10 cellular contexts compared by ENCODE assay signal in genomic region chr10:71397340-71398212, GRCh38. TPM values are rescaled to one million over a fixed set of nuclear protein-coding genes. Genes with fewer than 3 reads are reported as not detected.
DNase-seq lines count a peak whose midpoint lies in the region; ATAC-seq, FAIRE-seq and TF ChIP-seq lines count a peak whose summit lies in the region.
"Had no signal": no experiment of that assay in that cellular context is flagged by ENCODE, and none has a peak within 500 bp of the region (broad histone marks: within the 10 kb centered on the region; RNA-seq: fewer than 3 reads in every experiment).

No MANE protein-coding gene starts in this region.

- H3K4me3 Mint-ChIP-seq in activated T-helper 2 cell treated with anti-CD3 and anti-CD28 coated beads, Interferon-gamma antibody, Interleukin-2, Interleukin-4, amounts not matched to agents 10 μg/mL and 5 μg/mL and 100 μg/mL, durations not matched to agents 14 hours and 24 hours and 36 hours (ENCODE audit: low read depth) = peak overlapping the region; percentile 5
- H3K4me3 Mint-ChIP-seq in stimulated activated naive B cell treated with anti-CD40 and anti-IgM and Interleukin-4, amounts not matched to agents 10 μg/mL and 1 μg/mL and 100 μg/mL, for 72 hours = peak overlapping the region; percentile 63 to 76

- no peak for FAIRE-seq in kidney (lab: Jason Lieb, UNC)
- FAIRE-seq: GM19239 had no signal

- no peak overlapping the region for H3K27ac ChIP-seq in kidney (ENCODE audit: low read depth in 2 of 2, low read length in 2 of 2)

- H3K36me3 ChIP-seq in kidney (ENCODE audit: control insufficient read depth in 1 of 2, insufficient read depth in 2 of 2, low read length in 2 of 2) = no peaks in the 10 kb centered on the region

- H3K9me3 Mint-ChIP-seq in activated T-helper 2 cell treated with anti-CD3 and anti-CD28 coated beads, Interferon-gamma antibody, Interleukin-2, Interleukin-4, amounts not matched to agents 10 μg/mL and 5 μg/mL and 100 μg/mL, durations not matched to agents 14 hours and 24 hours and 36 hours = no peaks in the 10 kb centered on the region
- H3K9me3 Mint-ChIP-seq in stimulated activated naive B cell treated with anti-CD40 and anti-IgM and Interleukin-4, amounts not matched to agents 10 μg/mL and 1 μg/mL and 100 μg/mL, for 72 hours = no peaks in the 10 kb centered on the region

- no peak overlapping the region for H3K27ac Mint-ChIP-seq in activated T-helper 2 cell treated with anti-CD3 and anti-CD28 coated beads, Interferon-gamma antibody, Interleukin-2, Interleukin-4, amounts not matched to agents 10 μg/mL and 5 μg/mL and 100 μg/mL, durations not matched to agents 14 hours and 24 hours and 36 hours
- no peak overlapping the region for H3K27ac Mint-ChIP-seq in stimulated activated naive B cell treated with anti-CD40 and anti-IgM and Interleukin-4, amounts not matched to agents 10 μg/mL and 1 μg/mL and 100 μg/mL, for 72 hours

- H3K27me3 Mint-ChIP-seq in activated T-helper 2 cell treated with anti-CD3 and anti-CD28 coated beads, Interferon-gamma antibody, Interleukin-2, Interleukin-4, amounts not matched to agents 10 μg/mL and 5 μg/mL and 100 μg/mL, durations not matched to agents 14 hours and 24 hours and 36 hours (ENCODE audit: low read depth) = peaks cover 54% of the 10 kb centered on the region
- H3K27me3 Mint-ChIP-seq in stimulated activated naive B cell treated with anti-CD40 and anti-IgM and Interleukin-4, amounts not matched to agents 10 μg/mL and 1 μg/mL and 100 μg/mL, for 72 hours = peaks cover 48 to 65% of the 10 kb centered on the region in 2 donors

- H3K9ac ChIP-seq in kidney (ENCODE audit: low read length in 2 of 2) = no peak overlapping the region

- H3K9me3 ChIP-seq in kidney (ENCODE audit: control insufficient read depth in 1 of 2, low read length in 2 of 2) = no peaks in the 10 kb centered on the region

- ATAC-seq in stimulated activated naive B cell treated with anti-CD40 and anti-IgM and Interleukin-4, amounts not matched to agents 10 μg/mL and 1 μg/mL and 100 μg/mL, for 72 hours (replicated peaks) = peak in 1 of 2 donors; percentile 15
- ATAC-seq in GM19463 (IDR thresholded peaks at IDR 0.05; ENCODE audit: unreplicated experiment) = no peak

- H3K4me3 ChIP-seq in kidney (ENCODE audit: low read length in 2 of 2) = peak overlapping the region in 1 of 2 donors; percentile 35

- peaks cover 0 to 6% of the 10 kb centered on the region in 2 donors for H3K4me1 ChIP-seq in kidney (ENCODE audit: control insufficient read depth in 1 of 2, insufficient read depth in 1 of 2, low read depth in 1 of 2, low read length in 2 of 2)

- no peaks in the 10 kb centered on the region for H3K36me3 Mint-ChIP-seq in activated T-helper 2 cell treated with anti-CD3 and anti-CD28 coated beads, Interferon-gamma antibody, Interleukin-2, Interleukin-4, amounts not matched to agents 10 μg/mL and 5 μg/mL and 100 μg/mL, durations not matched to agents 14 hours and 24 hours and 36 hours (ENCODE audit: low read depth)
- H3K36me3 Mint-ChIP-seq in stimulated activated naive B cell treated with anti-CD40 and anti-IgM and Interleukin-4, amounts not matched to agents 10 μg/mL and 1 μg/mL and 100 μg/mL, for 72 hours = no peaks in the 10 kb centered on the region

- intact Hi-C loops in activated T-helper 2 cell treated with anti-CD3 and anti-CD28 coated beads, Interferon-gamma antibody, Interleukin-2, Interleukin-4, amounts not matched to agents 10 μg/mL and 5 μg/mL and 100 μg/mL, durations not matched to agents 14 hours and 24 hours and 36 hours (cut with micrococcal nuclease) = loop anchor here (10.0 kb wide), 1 partner anchor 207 kb away; no protein-coding TSS in a partner anchor
- intact Hi-C loops in kidney (cut with DNase I) = no loop called here

- H3K4me1 Mint-ChIP-seq in activated T-helper 2 cell treated with anti-CD3 and anti-CD28 coated beads, Interferon-gamma antibody, Interleukin-2, Interleukin-4, amounts not matched to agents 10 μg/mL and 5 μg/mL and 100 μg/mL, durations not matched to agents 14 hours and 24 hours and 36 hours (ENCODE audit: low read depth) = no peaks in the 10 kb centered on the region
- peaks cover 8 to 17% of the 10 kb centered on the region in 2 donors for H3K4me1 Mint-ChIP-seq in stimulated activated naive B cell treated with anti-CD40 and anti-IgM and Interleukin-4, amounts not matched to agents 10 μg/mL and 1 μg/mL and 100 μg/mL, for 72 hours

- no peak for TF ChIP-seq CTCF in kidney (IDR thresholded peaks at IDR 0.05; ENCODE audit: borderline replicate concordance, extremely low read depth, insufficient read depth)

- DNase-seq in NCI-H2171 treated with DMSO at 0.1 percent for 48 hours (lab: John Stamatoyannopoulos, UW) = peak; percentile 7
- no peak for DNase-seq in NCI-H2171 (lab: John Stamatoyannopoulos, UW)
- DNase-seq in activated T-helper 2 cell treated with anti-CD3 and anti-CD28 coated beads, Interferon-gamma antibody, Interleukin-2, Interleukin-4, amounts not matched to agents 10 μg/mL and 5 μg/mL and 100 μg/mL, durations not matched to agents 14 hours and 24 hours and 36 hours (ENCODE audit: low spot score) = no peak
- DNase-seq in left kidney (ENCODE audit: low read depth, low spot score) = peak; percentile 53
- DNase-seq in stimulated activated naive B cell treated with anti-CD40 and anti-IgM and Interleukin-4, amounts not matched to agents 10 μg/mL and 1 μg/mL and 100 μg/mL, for 72 hours = no peak
- no peak for DNase-seq in kidney
- no peak for DNase-seq in activated effector memory CD4-positive, alpha-beta T cell treated with Interleukin-2 at 50 U/mL for 16 hours
- DNase-seq: Karpas-422 had no signal

RNA-seq across cellular contexts. Expression of gene CDH23, which starts 0.9 kb away (rescaled TPM):
- 0.44 and 0.55 TPM in 2 replicates for total RNA-seq in activated T-helper 2 cell treated with anti-CD3 and anti-CD28 coated beads, Interferon-gamma antibody, Interleukin-2, Interleukin-4, amounts not matched to agents 10 μg/mL and 5 μg/mL and 100 μg/mL, durations not matched to agents 14 hours and 24 hours and 36 hours
- total RNA-seq in kidney = 6.4 TPM
- 1.1 TPM for polyA plus RNA-seq in kidney (ENCODE audit: insufficient read depth, low read depth, low replicate concordance)

Comparison
In these comparisons a context has a peak if more than half of its experiments do, and no peak if none do; other contexts are left out.
1. DNase-seq: peak in NCI-H2171 treated with DMSO at 0.1 percent for 48 hours (single experiment) and left kidney (single experiment); none in NCI-H2171 (single experiment), activated T-helper 2 cell treated with anti-CD3 and anti-CD28 coated beads, Interferon-gamma antibody, Interleukin-2, Interleukin-4, amounts not matched to agents 10 μg/mL and 5 μg/mL and 100 μg/mL, durations not matched to agents 14 hours and 24 hours and 36 hours (single experiment), stimulated activated naive B cell treated with anti-CD40 and anti-IgM and Interleukin-4, amounts not matched to agents 10 μg/mL and 1 μg/mL and 100 μg/mL, for 72 hours (single experiment), kidney (single experiment) and activated effector memory CD4-positive, alpha-beta T cell treated with Interleukin-2 at 50 U/mL for 16 hours (single experiment).